8 cellular contexts compared by ENCODE assay signal in the genomic region with DNA sequence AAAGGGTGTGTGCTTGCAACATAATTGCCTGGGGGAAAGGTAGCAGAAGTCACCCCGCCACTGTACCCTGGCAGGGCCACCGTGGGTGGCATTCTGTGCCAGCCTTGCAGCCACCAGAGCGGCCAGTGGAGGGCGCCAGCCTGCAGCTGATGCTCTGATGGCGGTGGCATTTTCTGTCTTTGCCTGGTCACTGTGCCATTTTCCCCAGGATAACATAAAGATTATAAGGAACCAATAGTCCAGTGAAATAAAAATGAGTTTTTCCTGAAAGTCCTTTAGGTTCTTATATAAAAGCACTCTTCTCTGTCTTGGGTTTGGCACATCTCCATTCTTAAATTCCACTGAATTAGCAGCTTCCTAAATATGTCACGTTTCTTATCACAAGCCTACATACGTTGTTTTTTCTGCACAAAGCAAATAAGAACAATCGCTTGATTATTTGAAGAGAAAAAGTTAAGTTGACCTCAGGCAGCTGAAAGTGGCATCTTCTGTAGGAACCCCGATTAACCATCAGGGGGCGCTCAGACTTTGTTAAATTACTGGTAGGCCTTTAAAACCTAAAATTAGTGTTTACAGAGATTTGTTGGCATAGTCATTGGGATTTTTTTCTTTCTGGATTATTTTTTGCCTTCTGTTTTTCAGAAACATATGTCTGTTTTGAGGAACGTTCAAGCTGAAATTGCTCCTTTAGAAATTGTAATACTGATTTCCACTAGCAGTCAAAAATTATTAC.
DNase-seq lines count a peak whose midpoint lies in the region; ATAC-seq and TF ChIP-seq lines count a peak whose summit lies in the region.

No MANE protein-coding gene starts in this region.

- ATAC-seq in HG03432 (IDR thresholded peaks at IDR 0.05; ENCODE audit: unreplicated experiment) (peak; percentile 74), HG02763 (IDR thresholded peaks at IDR 0.05; ENCODE audit: unreplicated experiment) (no peak)

- WGBS in lower leg skin, 2 donors: 7% methylated on average over 11 of the region's 11 CpGs

- TF ChIP-seq POLR2A in lower leg skin (IDR thresholded peaks at IDR 0.05): no peak

- peak; percentile 41 for DNase-seq in Daoy (ENCODE audit: low read depth)
- peak; percentile 86 for DNase-seq in NCI-H69 (lab: John Stamatoyannopoulos, UW)
- DNase-seq in activated CD4-positive, alpha-beta T cell treated with anti-CD3 and anti-CD28 coated beads, Interleukin-2, amount 50 U/mL, for 24 hours (ENCODE audit: low read depth in 1 of 2, low spot score in 1 of 2): peak; percentile 23 to 64
- DNase-seq in dermis blood vessel endothelial cell: peak; percentile 78
- DNase-seq in lower leg skin (ENCODE audit: low spot score in 2 of 2): peak; percentile 53 to 87
- DNase-seq in stimulated activated CD8-positive, alpha-beta memory T cell treated with anti-CD3 and anti-CD28 coated beads, Interleukin-12 subunit alpha, Interleukin-12 subunit beta, amount 100 ng/mL, for 1 hour (ENCODE audit: low read depth): peak; percentile 53

- intact Hi-C loops in lower leg skin (cut with DNase I; ENCODE audit: low total_unique reads): no loop called here

- H3K4me3 ChIP-seq in lower leg skin (ENCODE audit: low read depth, poor library complexity, severe bottlenecking): no peak overlapping the region

- TF ChIP-seq CTCF in lower leg skin (IDR thresholded peaks at IDR 0.05): peak in 1 of 3 donors; percentile 38
